In the genomic region with DNA sequence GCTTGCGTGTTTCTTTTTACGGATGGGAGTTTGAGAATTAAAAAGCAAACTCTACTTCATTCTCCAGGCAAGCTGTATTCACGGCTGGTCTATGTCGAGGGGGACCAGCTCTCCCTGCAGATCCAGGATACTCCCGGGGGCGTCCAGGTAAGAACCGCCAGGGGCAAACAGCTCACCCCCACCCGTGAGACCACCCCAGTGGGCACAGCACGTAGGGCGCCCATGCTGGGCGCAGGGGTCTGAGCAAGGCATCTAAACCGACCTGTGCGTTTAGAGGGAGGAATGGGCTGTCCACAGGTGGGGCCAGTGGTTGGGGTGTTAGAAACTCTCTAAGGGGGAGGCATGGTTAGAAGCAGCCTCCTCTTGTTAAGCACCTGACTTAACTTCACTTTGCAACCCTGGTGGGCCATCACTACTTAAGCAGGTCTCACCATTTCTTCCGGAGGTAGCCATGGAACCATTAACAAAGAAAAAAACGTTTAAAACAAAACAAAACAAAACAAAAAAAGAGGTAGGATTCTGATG, we compare ENCODE assay signal across 9 cellular contexts. TPM values are rescaled to one million over a fixed set of nuclear protein-coding genes. Genes with fewer than 3 reads are reported as not detected.
A peak's percentile ranks its signal among the peaks of the same experiment; 100 is the strongest.
DNase-seq lines count a peak whose midpoint lies in the region; ATAC-seq, FAIRE-seq and TF ChIP-seq lines count a peak whose summit lies in the region.
"Had no signal": no experiment of that assay in that cellular context is flagged by ENCODE, and none has a peak within 500 bp of the region (broad histone marks: within the 10 kb centered on the region; RNA-seq: fewer than 3 reads in every experiment).

No MANE protein-coding gene starts in this region.

- H3K27me3 Mint-ChIP-seq in IgD-negative memory B cell, result peaks cover 3% of the 10 kb centered on the region
- H3K27me3 Mint-ChIP-seq in naive thymus-derived CD4-positive, alpha-beta T cell, result peaks cover 0 to 49% (median 9%) of the 10 kb centered on the region in 5 donors

- no peaks in the 10 kb centered on the region for H3K9me3 Mint-ChIP-seq in IgD-negative memory B cell
- H3K9me3 Mint-ChIP-seq in naive thymus-derived CD4-positive, alpha-beta T cell, result peaks cover 0 to 2% (median 0%) of the 10 kb centered on the region in 11 donors

- H3K9me3 ChIP-seq in naive thymus-derived CD4-positive, alpha-beta T cell (ENCODE audit: control insufficient read depth in 2 of 3, low read length in 3 of 3), result no peaks in the 10 kb centered on the region

- peak overlapping the region; percentile 63; the same call in 1 of the 2 replicates for H3K27ac ChIP-seq in 22Rv1
- H3K27ac ChIP-seq in coronary artery, result peak overlapping the region; percentile 90 to 99
- peak overlapping the region; percentile 75 for H3K27ac ChIP-seq in naive thymus-derived CD4-positive, alpha-beta T cell (ENCODE audit: low read depth, low read length)

- peak overlapping the region in 1 of 3 donors; percentile 12 for H3K27ac Mint-ChIP-seq in IgD-negative memory B cell
- H3K27ac Mint-ChIP-seq in naive thymus-derived CD4-positive, alpha-beta T cell, result peak overlapping the region in 7 of 9 donors; percentile 17 to 82 (median 76)

- H3K4me3 Mint-ChIP-seq in IgD-negative memory B cell, result peak overlapping the region; percentile 89 to 97 (median 92)
- peak overlapping the region; percentile 88 to 96 (median 92) for H3K4me3 Mint-ChIP-seq in naive thymus-derived CD4-positive, alpha-beta T cell

- FAIRE-seq in HTR-8/SVneo (lab: Jason Lieb, UNC), result no peak
- FAIRE-seq: G401.6 had no signal

- H3K27me3 ChIP-seq in naive thymus-derived CD4-positive, alpha-beta T cell (ENCODE audit: control insufficient read depth in 2 of 2, insufficient read depth in 2 of 2, low read length in 2 of 2), result peaks cover 0 to 3% of the 10 kb centered on the region in 2 donors

- POLR2A ChIA-PET in naive thymus-derived CD4-positive, alpha-beta T cell (lab: Charles Lee), result interaction anchor here (1.1 to 2.2 kb wide), 3 partner anchors 21 to 39 kb away, joined by 3 to 8 read pairs (median 4); a partner anchor contains a TSS

- no peak for DNase-seq in coronary artery (ENCODE audit: low spot score)
- no peak for DNase-seq in naive thymus-derived CD4-positive, alpha-beta T cell
- DNase-seq in stimulated activated naive CD4-positive, alpha-beta T cell treated with Interleukin-2 at 50 U/mL for 16 hours (lab: John Stamatoyannopoulos, UW), result no peak
- DNase-seq in NCI-H524 treated with DMSO at 0.1 percent for 48 hours (lab: John Stamatoyannopoulos, UW), result no peak
- no peak for DNase-seq in HTR-8/SVneo (ENCODE audit: insufficient read length, low spot score)

- peaks cover 0 to 5% (median 0%) of the 10 kb centered on the region in 3 experiments for H3K36me3 ChIP-seq in naive thymus-derived CD4-positive, alpha-beta T cell (ENCODE audit: control insufficient read depth in 2 of 3, insufficient read depth in 3 of 3, low read length in 3 of 3)

- H3K4me1 Mint-ChIP-seq in IgD-negative memory B cell, result peaks cover 10 to 21% (median 11%) of the 10 kb centered on the region in 3 donors
- peaks cover 7 to 32% (median 15%) of the 10 kb centered on the region in 7 donors for H3K4me1 Mint-ChIP-seq in naive thymus-derived CD4-positive, alpha-beta T cell

- no peak for ATAC-seq in naive thymus-derived CD4-positive, alpha-beta T cell
- no peak for ATAC-seq in esophagus mucosa

- no peaks in the 10 kb centered on the region for H3K36me3 Mint-ChIP-seq in IgD-negative memory B cell
- H3K36me3 Mint-ChIP-seq in naive thymus-derived CD4-positive, alpha-beta T cell, result peaks cover 0 to 7% (median 0%) of the 10 kb centered on the region in 5 donors

- H3K4me3 ChIP-seq in coronary artery, result peak overlapping the region; percentile 100
- H3K4me3 ChIP-seq in naive thymus-derived CD4-positive, alpha-beta T cell (ENCODE audit: low read length), result peak overlapping the region; percentile 90

- TF ChIP-seq CTCF in 22Rv1 (IDR thresholded peaks at IDR 0.05), result no peak
- no peak for TF ChIP-seq CTCF in coronary artery (IDR thresholded peaks at IDR 0.05)

- H3K4me1 ChIP-seq in naive thymus-derived CD4-positive, alpha-beta T cell (ENCODE audit: control insufficient read depth in 2 of 2, insufficient read depth in 2 of 2, low read length in 2 of 2), result peaks cover 0 to 4% of the 10 kb centered on the region in 2 donors

- CTCF ChIA-PET in naive thymus-derived CD4-positive, alpha-beta T cell (lab: Charles Lee), result interaction anchor here (0.6 to 0.9 kb wide), 2 partner anchors 178 to 325 kb away, joined by 3 to 6 read pairs; no protein-coding TSS in a partner anchor

- intact Hi-C loops in naive thymus-derived CD4-positive, alpha-beta T cell (cut with micrococcal nuclease), result loop anchor here (1.0 to 10.0 kb wide), 11 partner anchors 22 to 349 kb away; a partner anchor contains a TSS

RNA-seq across cellular contexts. Expression of a gene that starts 1.0 kb away (rescaled TPM):
- 3.6 TPM for polyA plus RNA-seq in IgD-negative memory B cell
- 1 to 10 TPM in 2 of 5 experiments, under 1 TPM in 3; 0.44 to 3.0 (median 0.86) TPM for total RNA-seq in naive thymus-derived CD4-positive, alpha-beta T cell
- 1 to 10 TPM in 1 of 2 donors, under 1 TPM in 1; 0.53 to 1.7 TPM for polyA plus RNA-seq in naive thymus-derived CD4-positive, alpha-beta T cell
- 4.7 TPM for total RNA-seq in esophagus mucosa

RNA-seq across cellular contexts. Expression of a gene that starts 20.3 kb away (rescaled TPM):
- polyA plus RNA-seq in IgD-negative memory B cell, result 7,235 TPM
- total RNA-seq in naive thymus-derived CD4-positive, alpha-beta T cell, result 1,000 to 10,000 TPM in 4 of 5 experiments, 100 to 1,000 TPM in 1; 962 to 2,668 (median 2,384) TPM
- polyA plus RNA-seq in naive thymus-derived CD4-positive, alpha-beta T cell, result 1,000 to 10,000 TPM; 7,687 to 9,287 TPM
- total RNA-seq in esophagus mucosa, result 1,003 TPM
